Comparison of ENCODE assay signal across 1 cellular context in genomic region chr15:90513448-90513847, GRCh38.
TF ChIP-seq lines count a peak whose summit lies in the region.

No MANE protein-coding gene starts in this region.

TF ChIP-seq in HepG2, 621 proteins besides CTCF, POLR2A, EP300 and RAD21 (continued from another document):
- TF ChIP-seq FOXO4 (CRISPR knock-in tag; conservative IDR thresholded peaks at IDR 0.05) (no peak), ARID5B (CRISPR knock-in tag; IDR thresholded peaks at IDR 0.05) (0 out of 2 replicates have a peak, but pooled peaks have one; percentile 17), NR2F6 (IDR thresholded peaks at IDR 0.05) (peak; percentile 69), NR2F6 (CRISPR knock-in tag; IDR thresholded peaks at IDR 0.05) (no peak), FOXA3 (CRISPR knock-in tag; IDR thresholded peaks at IDR 0.05) (peak; percentile 38; the same call in 1 of the 2 replicates), RBFOX2 (IDR thresholded peaks at IDR 0.05; ENCODE audit: low read depth, low read length) (no peak), HHEX (CRISPR knock-in tag; IDR thresholded peaks at IDR 0.05) (peak; percentile 80), RERE (CRISPR knock-in tag; IDR thresholded peaks at IDR 0.05; ENCODE audit: low read depth) (peak; percentile 66; the same call in 1 of the 2 replicates), PAXIP1 (CRISPR knock-in tag; conservative IDR thresholded peaks at IDR 0.05) (0 out of 2 replicates have a peak, but pooled peaks have one; percentile 20), TIGD3 (CRISPR knock-in tag; IDR thresholded peaks at IDR 0.05; ENCODE audit: borderline replicate concordance) (no peak), GFI1 (CRISPR knock-in tag; IDR thresholded peaks at IDR 0.05; ENCODE audit: borderline replicate concordance) (0 out of 2 replicates have a peak, but pooled peaks have one; percentile 37), CBFB (CRISPR knock-in tag; IDR thresholded peaks at IDR 0.05) (peak; percentile 54; the same call in 1 of the 2 replicates), FOXP1 (IDR thresholded peaks at IDR 0.05) (no peak), FOXP1 (CRISPR knock-in tag; IDR thresholded peaks at IDR 0.05) (peak; percentile 25; the same call in 1 of the 2 replicates), PPARG (CRISPR knock-in tag; conservative IDR thresholded peaks at IDR 0.05) (0 out of 2 replicates have a peak, but pooled peaks have one; percentile 21), ZNF253 (CRISPR knock-in tag; IDR thresholded peaks at IDR 0.05; ENCODE audit: borderline replicate concordance) (peak; percentile 93), SOX13 (IDR thresholded peaks at IDR 0.05) (no peak), SOX13 (CRISPR knock-in tag; conservative IDR thresholded peaks at IDR 0.05 in 1 of 2, IDR thresholded peaks at IDR 0.05 in 1 of 2) (0 out of 4 replicates have a peak, but pooled peaks of 1 of the 2 experiments have one; percentile 24), CREBL2 (CRISPR knock-in tag; IDR thresholded peaks at IDR 0.05; ENCODE audit: borderline replicate concordance) (no peak), NR2F2 (IDR thresholded peaks at IDR 0.05; ENCODE audit: borderline replicate concordance, low read depth) (0 out of 2 replicates have a peak, but pooled peaks have one; percentile 46), TCF7 (IDR thresholded peaks at IDR 0.05; ENCODE audit: low read depth) (0 out of 2 replicates have a peak, but pooled peaks have one; percentile 29), MAFG (CRISPR knock-in tag; IDR thresholded peaks at IDR 0.05) (no peak), HNF4A (CRISPR knock-in tag; IDR thresholded peaks at IDR 0.05) (peak; percentile 42; the same call in 1 of the 2 replicates), MEIS2 (CRISPR knock-in tag; IDR thresholded peaks at IDR 0.05) (no peak), ZNF609 (CRISPR knock-in tag; IDR thresholded peaks at IDR 0.05; ENCODE audit: borderline replicate concordance) (peak; percentile 83), ZNF503 (CRISPR knock-in tag; IDR thresholded peaks at IDR 0.05) (0 out of 2 replicates have a peak, but pooled peaks have one; percentile 30), FOXA1 (IDR thresholded peaks at IDR 0.05) (no peak), FOXA1 (CRISPR knock-in tag; IDR thresholded peaks at IDR 0.05) (peak; percentile 82), NR2F1 (CRISPR knock-in tag; IDR thresholded peaks at IDR 0.05) (peak in 1 of 2 experiments; percentile 61; a peak in 2 of 4 replicates)
